In the genomic region with DNA sequence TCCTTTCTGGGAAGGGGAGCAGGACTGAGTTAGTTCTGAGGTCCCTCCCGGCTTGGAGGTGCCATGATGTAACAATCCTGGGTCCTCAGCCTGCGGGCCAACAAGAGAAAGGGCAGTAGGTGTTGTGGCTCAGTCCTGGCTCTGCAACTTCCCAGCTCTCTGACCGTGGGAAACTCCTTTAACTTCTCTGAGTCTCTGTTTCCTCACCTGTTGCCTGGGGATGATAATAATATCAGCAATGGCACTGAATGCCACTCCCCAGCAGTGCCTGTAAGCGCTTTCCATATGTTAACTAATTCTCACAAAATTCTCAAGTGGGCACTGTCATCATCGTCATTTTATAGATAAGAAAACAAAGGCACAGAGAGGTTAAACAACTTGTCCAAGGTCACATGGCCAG, we compare ENCODE assay signal across 18 cellular contexts. TPM values are rescaled to one million over a fixed set of nuclear protein-coding genes. Genes with fewer than 3 reads are reported as not detected.
"Had no signal": no experiment of that assay in that cellular context is flagged by ENCODE, and none has a peak within 500 bp of the region (broad histone marks: within the 10 kb centered on the region; RNA-seq: fewer than 3 reads in every experiment).

No MANE protein-coding gene starts in this region.

- H3K36me3 ChIP-seq: adrenal gland, spleen, WERI-Rb-1 had no signal

- H3K4me3 ChIP-seq: adrenal gland, lung, psoas muscle, spleen had no signal

- H3K27ac ChIP-seq: adrenal gland, psoas muscle, spleen, WERI-Rb-1 had no signal

- ATAC-seq: natural killer cell treated with Interleukin-12 subunit alpha and Interleukin-12 subunit beta and Interleukin-15 and Interleukin-18, amount 100 ng/mL, for 72 hours; psoas muscle; sciatic nerve had no signal

- H3K9me3 ChIP-seq: adrenal gland, psoas muscle, spleen had no signal

- H3K27me3 ChIP-seq: adrenal gland had no signal

- H3K4me1 ChIP-seq: adrenal gland, psoas muscle had no signal

- DNase-seq: activated CD4-positive, alpha-beta T cell treated with anti-CD3 and anti-CD28 coated beads for 4 hours; activated naive CD4-positive, alpha-beta T cell treated with anti-CD3 and anti-CD28 coated beads, Interleukin-2, amount 50 U/mL, for 16 hours; activated T-cell treated with anti-CD3 and anti-CD28 coated beads for 4 hours; effector memory CD4-positive, alpha-beta T cell; occipital lobe; spleen; stimulated activated CD4-positive, alpha-beta T cell treated with anti-CD3 and anti-CD28 coated beads, Interleukin-1b, Interleukin-23, amount 100 ng/mL, for 48 hours; stimulated activated naive CD4-positive, alpha-beta T cell treated with Interleukin-2 at 50 U/mL for 16 hours; T-helper 1 cell; trophoblast cell; WERI-Rb-1 had no signal

RNA-seq across cellular contexts. Expression of gene PADI3, which starts 2.3 kb away (rescaled TPM):
- total RNA-seq: activated T-helper 2 cell treated with anti-CD3 and anti-CD28 coated beads, Interferon-gamma antibody, Interleukin-2, Interleukin-4, amounts not matched to agents 10 μg/mL and 5 μg/mL and 100 μg/mL, durations not matched to agents 14 hours and 24 hours and 36 hours; adrenal gland; lung; natural killer cell treated with Interleukin-12 subunit alpha and Interleukin-12 subunit beta and Interleukin-15 and Interleukin-18, amount 100 ng/mL, for 72 hours; occipital lobe; sciatic nerve; spleen had no signal
- polyA plus RNA-seq: adrenal gland, spleen had no signal

RNA-seq across cellular contexts. Expression of gene PADI1, which starts 46.3 kb away (rescaled TPM):
- total RNA-seq: activated T-helper 2 cell treated with anti-CD3 and anti-CD28 coated beads, Interferon-gamma antibody, Interleukin-2, Interleukin-4, amounts not matched to agents 10 μg/mL and 5 μg/mL and 100 μg/mL, durations not matched to agents 14 hours and 24 hours and 36 hours; adrenal gland; lung; mucosa of gallbladder; natural killer cell treated with Interleukin-12 subunit alpha and Interleukin-12 subunit beta and Interleukin-15 and Interleukin-18, amount 100 ng/mL, for 72 hours; occipital lobe; psoas muscle; sciatic nerve had no signal
- polyA plus RNA-seq: psoas muscle had no signal

RNA-seq across cellular contexts. Expression of gene PADI4, which starts 56.8 kb away (rescaled TPM):
- total RNA-seq: activated T-helper 2 cell treated with anti-CD3 and anti-CD28 coated beads, Interferon-gamma antibody, Interleukin-2, Interleukin-4, amounts not matched to agents 10 μg/mL and 5 μg/mL and 100 μg/mL, durations not matched to agents 14 hours and 24 hours and 36 hours; occipital lobe had no signal
